9 cellular contexts compared by ENCODE assay signal in genomic region chr2:230713331-230714121, GRCh38. TPM values are rescaled to one million over a fixed set of nuclear protein-coding genes. Genes with fewer than 3 reads are reported as not detected.
DNase-seq lines count a peak whose midpoint lies in the region; ATAC-seq, FAIRE-seq and TF ChIP-seq lines count a peak whose summit lies in the region.
"Had no signal": no experiment of that assay in that cellular context is flagged by ENCODE, and none has a peak within 500 bp of the region (broad histone marks: within the 10 kb centered on the region; RNA-seq: fewer than 3 reads in every experiment).

No MANE protein-coding gene starts in this region.

- no peak for TF ChIP-seq CTCF in omental fat pad (IDR thresholded peaks at IDR 0.05)

- DNase-seq in DMS 273 (lab: John Stamatoyannopoulos, UW; ENCODE audit: unreplicated experiment) (peak; percentile 62), DMS 273 treated with DMSO at 0.1 percent for 48 hours (lab: John Stamatoyannopoulos, UW) (no peak), RKO (ENCODE audit: low spot score) (peak; percentile 58), glomerular visceral epithelial cell (ENCODE audit: extremely low spot score) (peak; percentile 32), omental fat pad (ENCODE audit: low spot score) (no peak), urothelium cell line (ENCODE audit: low spot score) (peak; percentile 13)
- DNase-seq in activated gamma-delta T cell treated with anti-CD3 and anti-CD28 coated beads, Interleukin-2, amount 50 U/mL, for 16 hours (ENCODE audit: low read depth) = peak; percentile 2

- ATAC-seq in HG03025 (IDR thresholded peaks at IDR 0.05; ENCODE audit: low FRiP score, unreplicated experiment) (peak; percentile 6), omental fat pad (ENCODE audit: low FRiP score) (peak; percentile 19)

- no peak for FAIRE-seq in urothelium cell line (lab: Jason Lieb, UNC)
- FAIRE-seq: A204.1 had no signal

RNA-seq across cellular contexts. Expression of gene CAB39, which starts 0.9 kb away (rescaled TPM):
- 100 to 1,000 TPM in 1 of 4 donors, 10 to 100 TPM in 3; 61.2 to 110 (median 90.3) TPM for total RNA-seq in omental fat pad

Comparison
In these comparisons a context has a peak if more than half of its experiments do, and no peak if none do; other contexts are left out.
1. DNase-seq: peak in DMS 273 (single experiment), RKO (single experiment), activated gamma-delta T cell treated with anti-CD3 and anti-CD28 coated beads, Interleukin-2, amount 50 U/mL, for 16 hours (single experiment), glomerular visceral epithelial cell (single experiment) and urothelium cell line (single experiment); none in DMS 273 treated with DMSO at 0.1 percent for 48 hours (single experiment) and omental fat pad (single experiment).